Comparison of ENCODE assay signal across 9 cellular contexts in genomic region chr18:7273301-7273911, GRCh38. TPM values are rescaled to one million over a fixed set of nuclear protein-coding genes. Genes with fewer than 3 reads are reported as not detected.
DNase-seq lines count a peak whose midpoint lies in the region; ATAC-seq and TF ChIP-seq lines count a peak whose summit lies in the region.
"Had no signal": no experiment of that assay in that cellular context is flagged by ENCODE, and none has a peak within 500 bp of the region (broad histone marks: within the 10 kb centered on the region; RNA-seq: fewer than 3 reads in every experiment).

No MANE protein-coding gene starts in this region.

- ATAC-seq in right lobe of liver (peak; percentile 65 to 82 (median 74)), GM21526 (IDR thresholded peaks at IDR 0.05; ENCODE audit: low FRiP score, unreplicated experiment) (no peak)

- TF ChIP-seq POLR2A in right lobe of liver (IDR thresholded peaks at IDR 0.05) = no peak
- no peak for TF ChIP-seq POLR2A in testis (IDR thresholded peaks at IDR 0.05)

- H3K27ac ChIP-seq in right lobe of liver (peak overlapping the region in 2 of 3 donors; percentile 44 to 53), testis (peak overlapping the region in 1 of 2 donors; percentile 57)

- H3K4me1 ChIP-seq in right lobe of liver (peaks cover 0 to 5% (median 0%) of the 10 kb centered on the region in 4 donors), testis (no peaks in the 10 kb centered on the region)

- intact Hi-C loops in right lobe of liver (cut with DNase I) = loop anchor here in 1 of 2 donors (5.0 kb wide), 1 partner anchor 1209 kb away; no protein-coding TSS in a partner anchor
- intact Hi-C loops in testis (cut with DNase I; ENCODE audit: low total_unique reads) = loop anchor here (10.0 kb wide), 2 partner anchors 291 to 1121 kb away; partner anchors contain the start of gene PTPRM

- H3K4me3 Mint-ChIP-seq in T-helper 2 cell treated with Interferon-gamma antibody and Interleukin-4, amounts not matched to agents 5 μg/mL and 100 μg/mL, for 36 hours = no peak overlapping the region
- H3K4me3 Mint-ChIP-seq: activated B cell treated with CpG ODN at 0.5 μM for 24 hours had no signal

- H3K9me3 ChIP-seq in right lobe of liver (no peaks in the 10 kb centered on the region), testis (no peaks in the 10 kb centered on the region)

- H3K36me3 ChIP-seq in right lobe of liver = no peaks in the 10 kb centered on the region
- no peaks in the 10 kb centered on the region for H3K36me3 ChIP-seq in testis (ENCODE audit: low read depth, missing control alignments)

- H3K27me3 ChIP-seq in right lobe of liver (no peaks in the 10 kb centered on the region), testis (no peaks in the 10 kb centered on the region)

- H3K4me1 Mint-ChIP-seq in T-helper 2 cell treated with Interferon-gamma antibody and Interleukin-4, amounts not matched to agents 5 μg/mL and 100 μg/mL, for 36 hours (ENCODE audit: low read depth) = no peaks in the 10 kb centered on the region
- H3K4me1 Mint-ChIP-seq: activated B cell treated with CpG ODN at 0.5 μM for 24 hours had no signal

- H3K27me3 Mint-ChIP-seq in T-helper 2 cell treated with Interferon-gamma antibody and Interleukin-4, amounts not matched to agents 5 μg/mL and 100 μg/mL, for 36 hours (ENCODE audit: low read depth) = no peaks in the 10 kb centered on the region
- H3K27me3 Mint-ChIP-seq: activated B cell treated with CpG ODN at 0.5 μM for 24 hours had no signal

- H3K9me3 Mint-ChIP-seq in T-helper 2 cell treated with Interferon-gamma antibody and Interleukin-4, amounts not matched to agents 5 μg/mL and 100 μg/mL, for 36 hours = peaks cover 4% of the 10 kb centered on the region

- WGBS in right lobe of liver (ENCODE audit: insufficient coverage, low coverage, low lambda C conversion rate, missing lambda C conversion rate) = 47% methylated on average over 9 of the region's 12 CpGs
- WGBS in testis, 2 donors = 50 to 73% methylated on average over 12 of the region's 12 CpGs

- H3K4me3 ChIP-seq in choroid plexus epithelial cell (ENCODE audit: low read depth, low read length) = peak overlapping the region; percentile 23
- no peak overlapping the region for H3K4me3 ChIP-seq in right lobe of liver
- H3K4me3 ChIP-seq in testis = no peak overlapping the region

- no peaks in the 10 kb centered on the region for H3K36me3 Mint-ChIP-seq in T-helper 2 cell treated with Interferon-gamma antibody and Interleukin-4, amounts not matched to agents 5 μg/mL and 100 μg/mL, for 36 hours (ENCODE audit: low read depth)

- H3K27ac Mint-ChIP-seq in T-helper 2 cell treated with Interferon-gamma antibody and Interleukin-4, amounts not matched to agents 5 μg/mL and 100 μg/mL, for 36 hours = no peak overlapping the region
- H3K27ac Mint-ChIP-seq: activated B cell treated with CpG ODN at 0.5 μM for 24 hours had no signal

- TF ChIP-seq CTCF in choroid plexus epithelial cell (conservative IDR thresholded peaks at IDR 0.05; ENCODE audit: low read depth, low read length) (no peak), right lobe of liver (IDR thresholded peaks at IDR 0.05) (no peak), testis (IDR thresholded peaks at IDR 0.05) (no peak)

- DNase-seq in HT1080 (ENCODE audit: low read depth) (peak; percentile 95), choroid plexus epithelial cell (ENCODE audit: low read depth) (peak; percentile 83), right lobe of liver (peak; percentile 61 to 62 (median 61)), testis (peak; percentile 18), DMS114 treated with DMSO at 0.1 percent for 48 hours (lab: John Stamatoyannopoulos, UW; ENCODE audit: unreplicated experiment) (no peak), DMS53 treated with DMSO at 0.1 percent for 48 hours (lab: John Stamatoyannopoulos, UW; ENCODE audit: unreplicated experiment) (no peak)
- no peak for DNase-seq in T-helper 2 cell treated with Interferon-gamma antibody and Interleukin-4, amounts not matched to agents 5 μg/mL and 100 μg/mL, for 36 hours (ENCODE audit: low spot score)
- DNase-seq: activated B cell treated with CpG ODN at 0.5 μM for 24 hours had no signal

RNA-seq across cellular contexts. Expression of gene LRRC30, which starts 42.5 kb away (rescaled TPM):
- not detected in 2 replicates for total RNA-seq in HT1080 (2014; rRNA removed; shearing (Covaris generic))
- polyA plus RNA-seq in HT1080 (2015; cell fraction: cytosol; rRNA removed) = not detected in 2 replicates
- polyA plus RNA-seq in HT1080 (2015; cell fraction: nucleus; rRNA removed) = not detected in 2 replicates
- not detected for total RNA-seq in right lobe of liver
- not detected for total RNA-seq in testis
- polyA plus RNA-seq in testis (ENCODE audit: insufficient read depth, low read depth, low replicate concordance) = not detected
- total RNA-seq: activated B cell treated with CpG ODN at 0.5 μM for 24 hours had no signal

Comparison
In these comparisons a context has a peak if more than half of its experiments do, and no peak if none do; other contexts are left out.
1. DNase-seq: peak in HT1080 (single experiment), choroid plexus epithelial cell (single experiment), right lobe of liver (3 of 3) and testis (single experiment); none in T-helper 2 cell treated with Interferon-gamma antibody and Interleukin-4, amounts not matched to agents 5 μg/mL and 100 μg/mL, for 36 hours (single experiment), DMS114 treated with DMSO at 0.1 percent for 48 hours (single experiment) and DMS53 treated with DMSO at 0.1 percent for 48 hours (single experiment).